Comparison of ENCODE assay signal across 8 cellular contexts in genomic region chr12:56720696-56721615, GRCh38. TPM values are rescaled to one million over a fixed set of nuclear protein-coding genes. Genes with fewer than 3 reads are reported as not detected.
DNase-seq lines count a peak whose midpoint lies in the region; ATAC-seq and TF ChIP-seq lines count a peak whose summit lies in the region.

No MANE protein-coding gene starts in this region.

- H3K9me3 ChIP-seq in HUES6 (ENCODE audit: control insufficient read depth, insufficient read depth, low read depth, low read length) (no peaks in the 10 kb centered on the region), lung (ENCODE audit: control insufficient read depth in 2 of 2, insufficient read depth in 1 of 2, low read length in 1 of 2) (no peaks in the 10 kb centered on the region)

- H3K9ac ChIP-seq in HUES6 (ENCODE audit: low read length) = no peak overlapping the region

- no peak for TF ChIP-seq CTCF in lung (IDR thresholded peaks at IDR 0.05; ENCODE audit: control extremely low read depth, extremely low read depth)

- no peaks in the 10 kb centered on the region for H3K27me3 ChIP-seq in HUES6 (ENCODE audit: control insufficient read depth, insufficient read depth, low read length)
- H3K27me3 ChIP-seq in lung (ENCODE audit: control insufficient read depth, insufficient read depth) = no peaks in the 10 kb centered on the region

- peak overlapping the region; percentile 80 to 96 for H3K27ac Mint-ChIP-seq in activated naive CD4-positive, alpha-beta T cell treated with anti-CD3 and anti-CD28 coated beads, Interleukin-2, amount 50 U/mL, for 72 hours

- H3K9me3 Mint-ChIP-seq in activated naive CD4-positive, alpha-beta T cell treated with anti-CD3 and anti-CD28 coated beads, Interleukin-2, amount 50 U/mL, for 72 hours = no peaks in the 10 kb centered on the region

- H3K27ac ChIP-seq in HUES6 (ENCODE audit: low read depth, low read length) (no peak overlapping the region), lung (ENCODE audit: low read depth in 1 of 2, low read length in 1 of 2) (peak overlapping the region; percentile 9 to 66)

- peaks cover 37% of the 10 kb centered on the region for H3K4me1 ChIP-seq in HUES6 (ENCODE audit: control insufficient read depth, insufficient read depth, low read length)
- peaks cover 31 to 47% of the 10 kb centered on the region in 2 donors for H3K4me1 ChIP-seq in lung (ENCODE audit: control insufficient read depth in 2 of 2, insufficient read depth in 2 of 2, low read length in 2 of 2)

- peak overlapping the region; percentile 92 for H3K4me3 ChIP-seq in HUES6 (ENCODE audit: low read depth, low read length)
- no peak overlapping the region for H3K4me3 ChIP-seq in lung

- WGBS in lung, 2 donors = 43 to 62% methylated on average over 3 of the region's 3 CpGs

- ATAC-seq in activated naive CD4-positive, alpha-beta T cell treated with anti-CD3 and anti-CD28 coated beads, Interleukin-2, amount 50 U/mL, for 72 hours = no peak
- ATAC-seq in lung (ENCODE audit: insufficient read depth, low FRiP score) (no peak), HG03378 (IDR thresholded peaks at IDR 0.05; ENCODE audit: unreplicated experiment) (no peak)

- H3K36me3 ChIP-seq in HUES6 (ENCODE audit: control insufficient read depth, insufficient read depth, low read length) (peaks cover 70% of the 10 kb centered on the region), lung (ENCODE audit: control insufficient read depth in 2 of 2, insufficient read depth in 2 of 2, low read length in 2 of 2) (peaks cover 15 to 41% of the 10 kb centered on the region in 2 donors)

- DNase-seq in AML-193 (lab: John Stamatoyannopoulos, UW) (peak; percentile 27 to 39), lung (ENCODE audit: low spot score) (no peak), H4 (ENCODE audit: low spot score) (no peak), NCI-H1417 treated with DMSO at 0.1 percent for 48 hours (lab: John Stamatoyannopoulos, UW) (no peak), SW480 (ENCODE audit: low spot score) (no peak)
- no peak for DNase-seq in activated naive CD4-positive, alpha-beta T cell treated with anti-CD3 and anti-CD28 coated beads, Interleukin-2, amount 50 U/mL, for 72 hours (ENCODE audit: low spot score in 2 of 2)

- peaks cover 60 to 83% of the 10 kb centered on the region in 2 donors for H3K36me3 Mint-ChIP-seq in activated naive CD4-positive, alpha-beta T cell treated with anti-CD3 and anti-CD28 coated beads, Interleukin-2, amount 50 U/mL, for 72 hours

RNA-seq across cellular contexts. Expression of gene NACA, which starts 4.1 kb away (rescaled TPM):
- 1,000 to 10,000 TPM; 1,074 to 1,104 TPM for total RNA-seq in activated naive CD4-positive, alpha-beta T cell treated with anti-CD3 and anti-CD28 coated beads, Interleukin-2, amount 50 U/mL, for 72 hours
- total RNA-seq in lung = 1,000 to 10,000 TPM in 1 of 2 donors, 100 to 1,000 TPM in 1; 488 to 1,240 TPM
- polyA plus RNA-seq in lung = 1,000 to 10,000 TPM; 1,081 to 1,734 TPM
- 1,775 and 1,870 TPM in 2 replicates for total RNA-seq in H4 (2014; rRNA removed; shearing (Covaris generic))

RNA-seq across cellular contexts. Expression of gene PRIM1, which starts 31.2 kb away (rescaled TPM):
- 10 to 100 TPM; 71.9 to 76.6 TPM for total RNA-seq in activated naive CD4-positive, alpha-beta T cell treated with anti-CD3 and anti-CD28 coated beads, Interleukin-2, amount 50 U/mL, for 72 hours
- total RNA-seq in lung = 1 to 10 TPM; 5.5 to 9.9 TPM
- 1 to 10 TPM; 3.1 to 4.4 TPM for polyA plus RNA-seq in lung
- 51.1 and 51.7 TPM in 2 replicates for total RNA-seq in H4 (2014; rRNA removed; shearing (Covaris generic))

RNA-seq across cellular contexts. Expression of gene PTGES3, which starts 32.9 kb away (rescaled TPM):
- total RNA-seq in activated naive CD4-positive, alpha-beta T cell treated with anti-CD3 and anti-CD28 coated beads, Interleukin-2, amount 50 U/mL, for 72 hours = 100 to 1,000 TPM; 285 to 294 TPM
- 100 to 1,000 TPM; 155 to 180 TPM for total RNA-seq in lung
- 100 to 1,000 TPM in 1 of 2 donors, 10 to 100 TPM in 1; 88.6 to 149 TPM for polyA plus RNA-seq in lung
- 139 and 202 TPM in 2 replicates for total RNA-seq in H4 (2014; rRNA removed; shearing (Covaris generic))

RNA-seq across cellular contexts. Expression of gene HSD17B6, which starts 42.2 kb away (rescaled TPM):
- total RNA-seq in activated naive CD4-positive, alpha-beta T cell treated with anti-CD3 and anti-CD28 coated beads, Interleukin-2, amount 50 U/mL, for 72 hours = 1 to 10 TPM; 2.9 to 9.3 TPM
- 100 to 1,000 TPM in 1 of 2 donors, 10 to 100 TPM in 1; 34.3 to 107 TPM for total RNA-seq in lung
- polyA plus RNA-seq in lung = 10 to 100 TPM; 10.7 to 45.3 TPM
- 1.1 and 1.3 TPM in 2 replicates for total RNA-seq in H4 (2014; rRNA removed; shearing (Covaris generic))

Comparison
In these comparisons a context has a peak if more than half of its experiments do, and no peak if none do; other contexts are left out.
1. DNase-seq: peak in AML-193 (2 of 2); none in activated naive CD4-positive, alpha-beta T cell treated with anti-CD3 and anti-CD28 coated beads, Interleukin-2, amount 50 U/mL, for 72 hours (0 of 2), lung (single experiment), H4 (single experiment), NCI-H1417 treated with DMSO at 0.1 percent for 48 hours (single experiment) and SW480 (single experiment).